Comparison of ENCODE assay signal across 21 cellular contexts in the genomic region with DNA sequence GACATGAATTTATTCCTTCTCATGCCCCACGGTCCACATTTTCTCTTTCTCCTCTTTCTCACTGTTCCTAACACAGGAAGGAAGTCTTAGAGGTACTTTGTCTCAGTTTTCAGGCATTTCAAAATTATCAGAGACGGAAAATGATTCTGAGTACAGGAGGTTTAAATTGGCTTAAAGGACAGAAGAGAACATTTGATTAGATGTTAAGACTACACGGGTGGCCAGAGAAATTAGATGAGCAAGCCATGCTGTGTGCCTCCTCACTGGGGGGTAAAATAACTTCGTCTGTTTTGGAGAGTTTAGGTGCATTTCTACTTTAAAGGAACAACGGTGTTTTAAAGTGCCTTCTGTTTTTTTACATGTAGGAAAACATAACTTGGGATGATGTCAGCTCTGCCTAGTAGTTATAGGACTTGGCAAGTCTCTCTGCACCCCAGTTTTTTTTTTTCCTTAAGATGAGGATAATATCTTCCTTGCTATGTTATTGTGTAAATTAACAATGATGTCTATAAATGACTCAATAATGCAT.
A peak's percentile ranks its signal among the peaks of the same experiment; 100 is the strongest.
DNase-seq lines count a peak whose midpoint lies in the region; ATAC-seq, FAIRE-seq and TF ChIP-seq lines count a peak whose summit lies in the region.
"Had no signal": no experiment of that assay in that cellular context is flagged by ENCODE, and none has a peak within 500 bp of the region (broad histone marks: within the 10 kb centered on the region; RNA-seq: fewer than 3 reads in every experiment).

No MANE protein-coding gene starts in this region.

- peak overlapping the region; percentile 14 for H3K27ac ChIP-seq in hepatocyte
- H3K27ac ChIP-seq in smooth muscle cell (ENCODE audit: low read depth), result no peak overlapping the region
- H3K27ac ChIP-seq: BLaER1 had no signal

- no peak overlapping the region for H3K4me3 ChIP-seq in bronchial epithelial cell (ENCODE audit: low read depth, low read length)
- H3K4me3 ChIP-seq in hepatocyte, result no peak overlapping the region
- no peak overlapping the region for H3K4me3 ChIP-seq in smooth muscle cell
- H3K4me3 ChIP-seq: BLaER1 had no signal

- H4K20me1 ChIP-seq in hepatocyte (ENCODE audit: insufficient read depth, poor library complexity, severe bottlenecking), result no peaks in the 10 kb centered on the region
- no peaks in the 10 kb centered on the region for H4K20me1 ChIP-seq in smooth muscle cell (ENCODE audit: low read depth)
- H4K20me1 ChIP-seq: BLaER1 had no signal

- DNase-seq in HFFc6 (no peak), bronchial epithelial cell (ENCODE audit: low read depth) (no peak), hepatocyte (ENCODE audit: low spot score) (no peak), smooth muscle cell (lab: John Stamatoyannopoulos, UW; ENCODE audit: unreplicated experiment) (no peak), EL (no peak), NCI-H526 (lab: John Stamatoyannopoulos, UW) (no peak)
- DNase-seq: CD4-positive, alpha-beta memory T cell; DMS153; GF-D8; HCEC 1CT; KBM-7; NCI-H1105; NCI-H2081; NCI-H446 treated with DMSO at 0.1 percent for 48 hours; NCI-H748 treated with DMSO at 0.1 percent for 48 hours; PC-3; RPMI8226; SHP77 treated with DMSO at 0.1 percent for 48 hours had no signal

- H3F3A ChIP-seq in smooth muscle cell (ENCODE audit: low read depth), result peaks cover 6% of the 10 kb centered on the region

- H3K79me2 ChIP-seq in hepatocyte, result no peaks in the 10 kb centered on the region
- H3K79me2 ChIP-seq in smooth muscle cell (ENCODE audit: low read depth), result no peaks in the 10 kb centered on the region

- TF ChIP-seq CTCF in HFFc6 (IDR thresholded peaks at IDR 0.05) (no peak), bronchial epithelial cell (IDR thresholded peaks at IDR 0.05; ENCODE audit: insufficient read depth, low read length, severe bottlenecking) (no peak), hepatocyte (IDR thresholded peaks at IDR 0.05; ENCODE audit: poor library complexity) (no peak), smooth muscle cell (IDR thresholded peaks at IDR 0.05; ENCODE audit: borderline replicate concordance, insufficient read depth, poor library complexity, severe bottlenecking) (no peak)

- H3K36me3 ChIP-seq in bronchial epithelial cell (ENCODE audit: control insufficient read depth, insufficient read depth, low read length) (no peaks in the 10 kb centered on the region), hepatocyte (replicated peaks; ENCODE audit: insufficient read depth, low read depth) (no peaks in the 10 kb centered on the region), smooth muscle cell (ENCODE audit: low read depth) (no peaks in the 10 kb centered on the region)

- FAIRE-seq in bronchial epithelial cell (lab: Jason Lieb, UNC), result peak; percentile 50
- FAIRE-seq: GM19239 had no signal

- no peak overlapping the region for H3K9ac ChIP-seq in smooth muscle cell (ENCODE audit: low read depth)
- H3K9ac ChIP-seq: BLaER1 had no signal

- H3K27me3 Mint-ChIP-seq in HFFc6 (ENCODE audit: insufficient read depth), result no peaks in the 10 kb centered on the region
- H3K27me3 Mint-ChIP-seq: CD4-positive, alpha-beta memory T cell had no signal

- H3K9me2 ChIP-seq in hepatocyte (replicated peaks; ENCODE audit: insufficient read depth), result no peaks in the 10 kb centered on the region

- H3K4me1 Mint-ChIP-seq in HFFc6 (ENCODE audit: low read depth), result peaks cover 64% of the 10 kb centered on the region

- no peaks in the 10 kb centered on the region for H3K9me3 Mint-ChIP-seq in HFFc6
- H3K9me3 Mint-ChIP-seq: CD4-positive, alpha-beta memory T cell had no signal

- no peaks in the 10 kb centered on the region for H3K9me3 ChIP-seq in hepatocyte (ENCODE audit: low read depth)
- no peaks in the 10 kb centered on the region for H3K9me3 ChIP-seq in smooth muscle cell (replicated peaks; ENCODE audit: low read depth)
- H3K9me3 ChIP-seq: BLaER1 had no signal

- H3K4me1 ChIP-seq in hepatocyte (ENCODE audit: insufficient read depth), result no peaks in the 10 kb centered on the region
- no peaks in the 10 kb centered on the region for H3K4me1 ChIP-seq in smooth muscle cell (ENCODE audit: low read depth)

- ATAC-seq in HG03378 (IDR thresholded peaks at IDR 0.05; ENCODE audit: unreplicated experiment), result no peak
- ATAC-seq: PC-3 had no signal

- 69% methylated on average over 5 of the region's 5 CpGs for WGBS in hepatocyte (ENCODE audit: low lambda C conversion rate, missing lambda C conversion rate)
- WGBS in smooth muscle cell (ENCODE audit: low lambda C conversion rate), result 52% methylated on average over 5 of the region's 5 CpGs

- H3K4me2 ChIP-seq in hepatocyte (no peak overlapping the region), smooth muscle cell (peak overlapping the region; percentile 16)

- H3K4me3 Mint-ChIP-seq in HFFc6, result no peak overlapping the region
- H3K4me3 Mint-ChIP-seq: CD4-positive, alpha-beta memory T cell had no signal

- H3K27ac Mint-ChIP-seq in HFFc6, result peak overlapping the region; percentile 27; the same call in 1 of the 2 replicates
- H3K27ac Mint-ChIP-seq: CD4-positive, alpha-beta memory T cell had no signal

- no peaks in the 10 kb centered on the region for H3K27me3 ChIP-seq in bronchial epithelial cell (ENCODE audit: control insufficient read depth, insufficient read depth, low read length)
- H3K27me3 ChIP-seq in hepatocyte, result no peaks in the 10 kb centered on the region
- H3K27me3 ChIP-seq in smooth muscle cell (ENCODE audit: low read depth), result no peaks in the 10 kb centered on the region
- H3K27me3 ChIP-seq: BLaER1 had no signal

- H2AFZ ChIP-seq in hepatocyte (no peak overlapping the region), smooth muscle cell (ENCODE audit: low read depth) (no peak overlapping the region)

- peaks cover 8% of the 10 kb centered on the region; the same call in 1 of the 2 replicates for H3K36me3 Mint-ChIP-seq in HFFc6 (ENCODE audit: low read depth)
